ENCODE assay signal across 1 cellular context in the genomic region with DNA sequence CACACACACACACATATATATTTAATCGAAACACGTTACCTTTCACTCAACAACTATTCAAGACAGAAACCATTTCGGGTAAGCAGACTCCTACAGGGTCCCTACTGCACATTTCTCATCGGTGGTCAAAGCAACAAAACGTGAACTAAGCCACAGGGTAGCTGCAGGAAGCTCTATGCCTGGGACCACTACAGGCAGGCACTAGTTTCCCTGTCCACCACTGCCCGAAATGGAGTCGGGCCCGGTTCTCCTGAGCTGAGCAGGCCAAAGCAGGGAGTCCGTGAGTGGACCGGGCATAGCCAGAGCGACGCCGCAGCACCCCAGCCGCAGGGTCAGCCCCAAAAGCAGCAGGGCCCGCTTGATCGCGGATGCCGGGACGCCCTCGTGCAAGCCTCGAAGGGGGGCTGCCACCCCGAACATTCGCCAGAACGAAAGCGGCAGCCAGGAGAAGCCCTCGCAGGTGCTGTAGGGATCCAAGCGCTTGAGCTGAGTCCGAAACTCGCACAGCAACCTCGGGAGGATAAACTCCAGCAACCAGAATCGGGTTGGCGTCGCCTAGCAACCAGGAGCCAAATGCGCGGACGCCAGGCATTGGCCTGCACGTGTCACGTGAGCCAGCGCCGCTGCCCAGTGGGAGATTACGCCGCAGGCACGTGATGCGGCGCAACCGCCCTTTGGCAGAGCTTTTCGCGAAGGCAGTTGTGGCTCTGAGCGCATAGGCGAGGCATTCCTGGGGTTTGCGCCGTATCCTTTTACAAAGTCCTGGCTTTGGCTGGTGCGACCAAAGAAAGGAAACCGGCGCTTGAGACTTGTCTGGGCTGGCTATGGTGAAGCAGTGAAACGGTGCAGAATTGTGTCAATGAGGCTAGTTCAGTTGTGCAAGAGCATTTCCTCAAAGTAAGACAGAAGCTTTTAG.
TF ChIP-seq lines count a peak whose summit lies in the region.

No MANE protein-coding gene starts in this region.

TF ChIP-seq in HEK293, 187 proteins besides CTCF, POLR2A, EP300 and RAD21 (continued from another document and continues in another):
- TF ChIP-seq, protein P1, sequence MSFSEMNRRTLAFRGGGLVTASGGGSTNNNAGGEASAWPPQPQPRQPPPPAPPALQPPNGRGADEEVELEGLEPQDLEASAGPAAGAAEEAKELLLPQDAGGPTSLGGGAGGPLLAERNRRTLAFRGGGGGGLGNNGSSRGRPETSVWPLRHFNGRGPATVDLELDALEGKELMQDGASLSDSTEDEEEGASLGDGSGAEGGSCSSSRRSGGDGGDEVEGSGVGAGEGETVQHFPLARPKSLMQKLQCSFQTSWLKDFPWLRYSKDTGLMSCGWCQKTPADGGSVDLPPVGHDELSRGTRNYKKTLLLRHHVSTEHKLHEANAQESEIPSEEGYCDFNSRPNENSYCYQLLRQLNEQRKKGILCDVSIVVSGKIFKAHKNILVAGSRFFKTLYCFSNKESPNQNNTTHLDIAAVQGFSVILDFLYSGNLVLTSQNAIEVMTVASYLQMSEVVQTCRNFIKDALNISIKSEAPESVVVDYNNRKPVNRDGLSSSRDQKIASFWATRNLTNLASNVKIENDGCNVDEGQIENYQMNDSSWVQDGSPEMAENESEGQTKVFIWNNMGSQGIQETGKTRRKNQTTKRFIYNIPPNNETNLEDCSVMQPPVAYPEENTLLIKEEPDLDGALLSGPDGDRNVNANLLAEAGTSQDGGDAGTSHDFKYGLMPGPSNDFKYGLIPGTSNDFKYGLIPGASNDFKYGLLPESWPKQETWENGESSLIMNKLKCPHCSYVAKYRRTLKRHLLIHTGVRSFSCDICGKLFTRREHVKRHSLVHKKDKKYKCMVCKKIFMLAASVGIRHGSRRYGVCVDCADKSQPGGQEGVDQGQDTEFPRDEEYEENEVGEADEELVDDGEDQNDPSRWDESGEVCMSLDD (tag by site-specific recombination; IDR thresholded peaks at IDR 0.05) = no peak
- no peak for TF ChIP-seq ZFP3 (tag by site-specific recombination; IDR thresholded peaks at IDR 0.05; ENCODE audit: low read depth)
- no peak for TF ChIP-seq IKZF3 (tag by site-specific recombination; IDR thresholded peaks at IDR 0.05)
- TF ChIP-seq ZNF266 (tag by site-specific recombination; IDR thresholded peaks at IDR 0.05; ENCODE audit: low read depth) = no peak
- no peak for TF ChIP-seq ZSCAN16 (tag by site-specific recombination; IDR thresholded peaks at IDR 0.05)
- no peak for TF ChIP-seq ZNF274 (IDR thresholded peaks at IDR 0.05; ENCODE audit: low read length)
- no peak for TF ChIP-seq ZNF274 (tag by site-specific recombination; IDR thresholded peaks at IDR 0.05; ENCODE audit: borderline replicate concordance)
- no peak for TF ChIP-seq RBAK (tag by site-specific recombination; IDR thresholded peaks at IDR 0.05)
- no peak for TF ChIP-seq ZFP37 (tag by site-specific recombination; IDR thresholded peaks at IDR 0.05)
- TF ChIP-seq ZNF776 (tag by site-specific recombination; IDR thresholded peaks at IDR 0.05; ENCODE audit: borderline replicate concordance) = no peak
- no peak for TF ChIP-seq KLF9 (tag by site-specific recombination; IDR thresholded peaks at IDR 0.05; ENCODE audit: low read depth)
- TF ChIP-seq ZNF585B (tag by site-specific recombination; IDR thresholded peaks at IDR 0.05) = no peak
- TF ChIP-seq, protein P2, sequence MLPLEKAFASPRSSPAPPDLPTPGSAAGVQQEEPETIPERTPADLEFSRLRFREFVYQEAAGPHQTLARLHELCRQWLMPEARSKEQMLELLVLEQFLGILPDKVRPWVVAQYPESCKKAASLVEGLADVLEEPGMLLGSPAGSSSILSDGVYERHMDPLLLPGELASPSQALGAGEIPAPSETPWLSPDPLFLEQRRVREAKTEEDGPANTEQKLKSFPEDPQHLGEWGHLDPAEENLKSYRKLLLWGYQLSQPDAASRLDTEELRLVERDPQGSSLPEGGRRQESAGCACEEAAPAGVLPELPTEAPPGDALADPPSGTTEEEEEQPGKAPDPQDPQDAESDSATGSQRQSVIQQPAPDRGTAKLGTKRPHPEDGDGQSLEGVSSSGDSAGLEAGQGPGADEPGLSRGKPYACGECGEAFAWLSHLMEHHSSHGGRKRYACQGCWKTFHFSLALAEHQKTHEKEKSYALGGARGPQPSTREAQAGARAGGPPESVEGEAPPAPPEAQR (tag by site-specific recombination; IDR thresholded peaks at IDR 0.05) = no peak
- no peak for TF ChIP-seq ZNF354C (tag by site-specific recombination; IDR thresholded peaks at IDR 0.05; ENCODE audit: borderline replicate concordance, low read depth)
- peak; percentile 82; the same call in 1 of the 2 replicates for TF ChIP-seq ZNF76 (tag by site-specific recombination; IDR thresholded peaks at IDR 0.05; ENCODE audit: borderline replicate concordance, low read depth)
- TF ChIP-seq, protein P3, sequence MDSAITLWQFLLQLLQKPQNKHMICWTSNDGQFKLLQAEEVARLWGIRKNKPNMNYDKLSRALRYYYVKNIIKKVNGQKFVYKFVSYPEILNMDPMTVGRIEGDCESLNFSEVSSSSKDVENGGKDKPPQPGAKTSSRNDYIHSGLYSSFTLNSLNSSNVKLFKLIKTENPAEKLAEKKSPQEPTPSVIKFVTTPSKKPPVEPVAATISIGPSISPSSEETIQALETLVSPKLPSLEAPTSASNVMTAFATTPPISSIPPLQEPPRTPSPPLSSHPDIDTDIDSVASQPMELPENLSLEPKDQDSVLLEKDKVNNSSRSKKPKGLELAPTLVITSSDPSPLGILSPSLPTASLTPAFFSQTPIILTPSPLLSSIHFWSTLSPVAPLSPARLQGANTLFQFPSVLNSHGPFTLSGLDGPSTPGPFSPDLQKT (IDR thresholded peaks at IDR 0.05; ENCODE audit: borderline replicate concordance, low read depth, low read length) = no peak
- no peak for TF ChIP-seq ZNF529 (tag by site-specific recombination; IDR thresholded peaks at IDR 0.05; ENCODE audit: insufficient replicate concordance)
- TF ChIP-seq ZBTB7A (tag by site-specific recombination; IDR thresholded peaks at IDR 0.05; ENCODE audit: low read depth) = no peak
- TF ChIP-seq ZNF768 (tag by site-specific recombination; IDR thresholded peaks at IDR 0.05) = no peak
- TF ChIP-seq ZNF302 (tag by site-specific recombination; IDR thresholded peaks at IDR 0.05; ENCODE audit: low read depth) = no peak
- TF ChIP-seq HOXD13 (CRISPR knock-in tag; IDR thresholded peaks at IDR 0.05; ENCODE audit: borderline replicate concordance) = no peak
- no peak for TF ChIP-seq BCL11B (tag by site-specific recombination; IDR thresholded peaks at IDR 0.05; ENCODE audit: low read depth)
- peak; percentile 85 for TF ChIP-seq ZNF335 (tag by site-specific recombination; conservative IDR thresholded peaks at IDR 0.05)
- no peak for TF ChIP-seq KLF7 (tag by site-specific recombination; IDR thresholded peaks at IDR 0.05; ENCODE audit: borderline replicate concordance)
- no peak for TF ChIP-seq ZNF280D (tag by site-specific recombination; IDR thresholded peaks at IDR 0.05)
- no peak for TF ChIP-seq YY2 (tag by site-specific recombination; IDR thresholded peaks at IDR 0.05)
- no peak for TF ChIP-seq ZNF416 (tag by site-specific recombination; IDR thresholded peaks at IDR 0.05)
- TF ChIP-seq KLF10 (tag by site-specific recombination; IDR thresholded peaks at IDR 0.05) = no peak
- no peak for TF ChIP-seq ZNF19 (tag by site-specific recombination; IDR thresholded peaks at IDR 0.05; ENCODE audit: low read depth)
- no peak for TF ChIP-seq ZFHX2 (tag by site-specific recombination; conservative IDR thresholded peaks at IDR 0.05)
- no peak for TF ChIP-seq OVOL3 (tag by site-specific recombination; IDR thresholded peaks at IDR 0.05)
- TF ChIP-seq ZNF174 (tag by site-specific recombination; IDR thresholded peaks at IDR 0.05) = no peak
- TF ChIP-seq KLF16 (tag by site-specific recombination; IDR thresholded peaks at IDR 0.05) = peak; percentile 11; the same call in 1 of the 2 replicates
- TF ChIP-seq SETDB1 (IDR thresholded peaks at IDR 0.05; ENCODE audit: insufficient read length, low read length) = peak; percentile 96
- TF ChIP-seq ZNF366 (tag by site-specific recombination; conservative IDR thresholded peaks at IDR 0.05) = no peak
- TF ChIP-seq, protein P4, sequence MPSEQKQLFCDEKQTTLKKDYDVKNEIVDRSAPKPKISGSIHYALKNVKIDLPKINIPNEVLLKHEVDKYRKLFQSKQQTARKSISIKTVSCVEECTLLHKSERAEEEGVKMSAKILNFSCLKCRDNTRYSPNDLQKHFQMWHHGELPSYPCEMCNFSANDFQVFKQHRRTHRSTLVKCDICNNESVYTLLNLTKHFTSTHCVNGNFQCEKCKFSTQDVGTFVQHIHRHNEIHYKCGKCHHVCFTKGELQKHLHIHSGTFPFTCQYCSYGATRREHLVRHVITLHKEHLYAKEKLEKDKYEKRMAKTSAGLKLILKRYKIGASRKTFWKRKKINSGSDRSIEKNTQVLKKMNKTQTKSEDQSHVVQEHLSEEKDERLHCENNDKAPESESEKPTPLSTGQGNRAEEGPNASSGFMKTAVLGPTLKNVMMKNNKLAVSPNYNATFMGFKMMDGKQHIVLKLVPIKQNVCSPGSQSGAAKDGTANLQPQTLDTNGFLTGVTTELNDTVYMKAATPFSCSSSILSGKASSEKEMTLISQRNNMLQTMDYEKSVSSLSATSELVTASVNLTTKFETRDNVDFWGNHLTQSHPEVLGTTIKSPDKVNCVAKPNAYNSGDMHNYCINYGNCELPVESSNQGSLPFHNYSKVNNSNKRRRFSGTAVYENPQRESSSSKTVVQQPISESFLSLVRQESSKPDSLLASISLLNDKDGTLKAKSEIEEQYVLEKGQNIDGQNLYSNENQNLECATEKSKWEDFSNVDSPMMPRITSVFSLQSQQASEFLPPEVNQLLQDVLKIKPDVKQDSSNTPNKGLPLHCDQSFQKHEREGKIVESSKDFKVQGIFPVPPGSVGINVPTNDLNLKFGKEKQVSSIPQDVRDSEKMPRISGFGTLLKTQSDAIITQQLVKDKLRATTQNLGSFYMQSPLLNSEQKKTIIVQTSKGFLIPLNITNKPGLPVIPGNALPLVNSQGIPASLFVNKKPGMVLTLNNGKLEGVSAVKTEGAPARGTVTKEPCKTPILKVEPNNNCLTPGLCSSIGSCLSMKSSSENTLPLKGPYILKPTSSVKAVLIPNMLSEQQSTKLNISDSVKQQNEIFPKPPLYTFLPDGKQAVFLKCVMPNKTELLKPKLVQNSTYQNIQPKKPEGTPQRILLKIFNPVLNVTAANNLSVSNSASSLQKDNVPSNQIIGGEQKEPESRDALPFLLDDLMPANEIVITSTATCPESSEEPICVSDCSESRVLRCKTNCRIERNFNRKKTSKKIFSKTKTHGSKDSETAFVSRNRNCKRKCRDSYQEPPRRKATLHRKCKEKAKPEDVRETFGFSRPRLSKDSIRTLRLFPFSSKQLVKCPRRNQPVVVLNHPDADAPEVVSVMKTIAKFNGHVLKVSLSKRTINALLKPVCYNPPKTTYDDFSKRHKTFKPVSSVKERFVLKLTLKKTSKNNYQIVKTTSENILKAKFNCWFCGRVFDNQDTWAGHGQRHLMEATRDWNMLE (tag by site-specific recombination; conservative IDR thresholded peaks at IDR 0.05; ENCODE audit: low read depth) = no peak
- TF ChIP-seq ZNF707 (tag by site-specific recombination; IDR thresholded peaks at IDR 0.05) = no peak
- 0 out of 2 replicates have a peak, but pooled peaks have one; percentile 10 for TF ChIP-seq ZXDB (tag by site-specific recombination; IDR thresholded peaks at IDR 0.05)
- TF ChIP-seq ZNF184 (tag by site-specific recombination; IDR thresholded peaks at IDR 0.05) = no peak
- 0 out of 2 replicates have a peak, but pooled peaks have one; percentile 39 for TF ChIP-seq KLF1 (tag by site-specific recombination; IDR thresholded peaks at IDR 0.05)
- no peak for TF ChIP-seq HOXC10 (CRISPR knock-in tag; IDR thresholded peaks at IDR 0.05)
- TF ChIP-seq, protein P5, sequence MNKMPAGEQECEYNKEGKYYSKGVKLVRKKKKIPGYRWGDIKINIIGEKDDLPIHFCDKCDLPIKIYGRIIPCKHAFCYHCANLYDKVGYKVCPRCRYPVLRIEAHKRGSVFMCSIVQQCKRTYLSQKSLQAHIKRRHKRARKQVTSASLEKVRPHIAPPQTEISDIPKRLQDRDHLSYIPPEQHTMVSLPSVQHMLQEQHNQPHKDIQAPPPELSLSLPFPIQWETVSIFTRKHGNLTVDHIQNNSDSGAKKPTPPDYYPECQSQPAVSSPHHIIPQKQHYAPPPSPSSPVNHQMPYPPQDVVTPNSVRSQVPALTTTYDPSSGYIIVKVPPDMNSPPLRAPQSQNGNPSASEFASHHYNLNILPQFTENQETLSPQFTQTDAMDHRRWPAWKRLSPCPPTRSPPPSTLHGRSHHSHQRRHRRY (tag by site-specific recombination; IDR thresholded peaks at IDR 0.05) = no peak
- no peak for TF ChIP-seq ZNF292 (tag by site-specific recombination; IDR thresholded peaks at IDR 0.05; ENCODE audit: borderline replicate concordance, low read depth)
- TF ChIP-seq ZNF548 (tag by site-specific recombination; IDR thresholded peaks at IDR 0.05) = no peak
- TF ChIP-seq, protein P6, sequence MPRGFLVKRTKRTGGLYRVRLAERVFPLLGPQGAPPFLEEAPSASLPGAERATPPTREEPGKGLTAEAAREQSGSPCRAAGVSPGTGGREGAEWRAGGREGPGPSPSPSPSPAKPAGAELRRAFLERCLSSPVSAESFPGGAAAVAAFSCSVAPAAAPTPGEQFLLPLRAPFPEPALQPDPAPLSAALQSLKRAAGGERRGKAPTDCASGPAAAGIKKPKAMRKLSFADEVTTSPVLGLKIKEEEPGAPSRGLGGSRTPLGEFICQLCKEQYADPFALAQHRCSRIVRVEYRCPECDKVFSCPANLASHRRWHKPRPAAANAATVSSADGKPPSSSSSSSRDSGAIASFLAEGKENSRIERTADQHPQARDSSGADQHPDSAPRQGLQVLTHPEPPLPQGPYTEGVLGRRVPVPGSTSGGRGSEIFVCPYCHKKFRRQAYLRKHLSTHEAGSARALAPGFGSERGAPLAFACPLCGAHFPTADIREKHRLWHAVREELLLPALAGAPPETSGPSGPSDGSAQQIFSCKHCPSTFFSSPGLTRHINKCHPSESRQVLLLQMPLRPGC (tag by site-specific recombination; IDR thresholded peaks at IDR 0.05) = 0 out of 2 replicates have a peak, but pooled peaks have one; percentile 10
- TF ChIP-seq ZNF510 (tag by site-specific recombination; IDR thresholded peaks at IDR 0.05; ENCODE audit: insufficient replicate concordance) = no peak
- TF ChIP-seq ZBTB1 (tag by site-specific recombination; IDR thresholded peaks at IDR 0.05) = no peak
